20 cellular contexts compared by ENCODE assay signal in the genomic region with DNA sequence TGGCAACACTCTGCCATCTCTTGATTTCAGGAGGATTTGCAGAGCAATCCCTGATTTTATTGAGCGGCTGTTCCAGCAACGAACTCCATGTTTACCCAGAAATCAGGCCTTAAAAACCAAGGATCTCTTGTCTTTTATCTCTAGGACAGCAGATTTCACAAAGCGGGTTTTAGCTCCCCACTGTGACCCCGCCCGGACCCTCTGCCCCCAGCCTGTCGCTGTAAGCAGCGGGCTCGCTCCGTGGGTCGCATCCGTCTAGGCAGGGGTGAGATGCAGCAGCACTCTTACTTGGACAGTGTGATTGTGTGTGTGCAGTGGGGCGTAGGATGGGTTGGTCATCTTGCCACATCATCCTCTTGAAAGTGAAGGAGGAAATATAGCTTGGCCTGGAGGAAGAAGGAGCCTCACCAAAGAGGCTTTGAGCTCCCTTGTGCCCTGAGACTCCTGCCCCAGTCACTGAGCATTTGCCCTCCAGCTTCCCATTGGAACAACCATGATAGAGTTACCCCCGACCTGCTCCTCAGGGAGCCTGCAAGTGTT.
"Had no signal": no experiment of that assay in that cellular context is flagged by ENCODE, and none has a peak within 500 bp of the region (broad histone marks: within the 10 kb centered on the region; RNA-seq: fewer than 3 reads in every experiment).

No MANE protein-coding gene starts in this region.

- H3K27ac ChIP-seq: foreskin keratinocyte, hepatocyte, spleen, upper lobe of left lung, VCaP had no signal

- H3K4me3 ChIP-seq: hepatocyte, spleen, upper lobe of left lung had no signal

- H2AFZ ChIP-seq: hepatocyte had no signal

- H3K27me3 ChIP-seq: hepatocyte, upper lobe of left lung had no signal

- H3K9me3 ChIP-seq: spleen, upper lobe of left lung had no signal

- ATAC-seq: activated CD8-positive, alpha-beta memory T cell treated with anti-CD3 and anti-CD28 coated beads, Interleukin-2, amount 10 ng/mL, durations not matched to agents 7 days and 5 days; activated CD8-positive, alpha-beta T cell treated with anti-CD3 and anti-CD28 coated beads for 36 hours; foreskin keratinocyte; left cardiac atrium; natural killer cell; stimulated activated naive CD8-positive, alpha-beta T cell treated with anti-CD3 and anti-CD28 coated beads, Interleukin-15, Interleukin-2, amounts not matched to agents 100 U/mL and 50 U/mL, for 24 hours had no signal

- H3K36me3 ChIP-seq: spleen, upper lobe of left lung had no signal

- H3K4me1 ChIP-seq: foreskin keratinocyte, spleen, upper lobe of left lung had no signal

- DNase-seq: activated CD4-positive, alpha-beta T cell treated with anti-CD3 and anti-CD28 coated beads, Interleukin-2, amount 10 ng/mL, durations not matched to agents 7 days and 5 days; activated CD4-positive, CD25-positive, alpha-beta regulatory T cell treated with anti-CD3 and anti-CD28 coated beads, Interleukin-2, amount 50 U/mL, for 72 hours; activated CD8-positive, alpha-beta memory T cell treated with anti-CD3 and anti-CD28 coated beads, Interleukin-2, amount 10 ng/mL, durations not matched to agents 7 days and 5 days; activated CD8-positive, alpha-beta T cell treated with anti-CD3 and anti-CD28 coated beads for 36 hours; activated effector memory CD4-positive, alpha-beta T cell treated with anti-CD3 and anti-CD28 coated beads, Interleukin-2, amount 50 U/mL, for 16 hours; activated naive CD4-positive, alpha-beta T cell treated with anti-CD3 and anti-CD28 coated beads, Interleukin-2, amount 10 ng/mL, durations not matched to agents 7 days and 5 days; activated T-cell treated with anti-CD3 and anti-CD28 coated beads for 4 hours; amygdala; dermis blood vessel endothelial cell; effector CD8-positive, alpha-beta T cell; foreskin keratinocyte; left cardiac atrium; midbrain; natural killer cell; spleen; stimulated activated CD4-positive, alpha-beta T cell treated with anti-CD3 and anti-CD28 coated beads, Interleukin-4, amount 100 ng/mL, for 24 hours; stimulated activated naive CD8-positive, alpha-beta T cell treated with anti-CD3 and anti-CD28 coated beads, Interleukin-15, Interleukin-2, amounts not matched to agents 100 U/mL and 50 U/mL, for 24 hours had no signal
